In the genomic region with DNA sequence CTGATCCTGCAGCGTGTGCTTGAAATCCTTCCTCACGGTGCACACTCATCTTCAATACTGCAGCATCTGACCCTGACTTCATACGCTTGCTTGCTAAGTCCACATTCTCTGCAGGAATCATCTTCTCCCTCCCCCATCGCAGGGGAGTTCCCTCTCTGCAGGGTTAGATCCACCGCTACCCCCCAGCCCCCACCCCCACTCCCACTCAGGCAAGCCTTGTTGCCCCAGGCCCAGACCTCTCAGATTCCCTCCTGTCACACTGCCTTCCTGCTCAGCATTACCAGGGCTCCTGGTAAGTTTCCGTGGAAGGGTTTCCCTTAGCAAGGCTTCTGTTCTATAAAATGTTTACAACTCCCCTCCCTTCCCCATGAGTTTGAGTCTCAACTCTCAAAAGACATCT, we compare ENCODE assay signal across 19 cellular contexts.
DNase-seq lines count a peak whose midpoint lies in the region; FAIRE-seq and TF ChIP-seq lines count a peak whose summit lies in the region.
"Had no signal": no experiment of that assay in that cellular context is flagged by ENCODE, and none has a peak within 500 bp of the region (broad histone marks: within the 10 kb centered on the region; RNA-seq: fewer than 3 reads in every experiment).

No MANE protein-coding gene starts in this region.

- peaks cover 51% of the 10 kb centered on the region for H3K4me1 ChIP-seq in HUES64 (ENCODE audit: insufficient read depth, low read length)
- peaks cover 10 to 36% (median 19%) of the 10 kb centered on the region in 4 experiments for H3K4me1 ChIP-seq in H1 (replicated peaks in 1 of 4; ENCODE audit: control insufficient read depth in 3 of 4, insufficient read depth in 4 of 4, low read length in 3 of 4)
- peaks cover 27% of the 10 kb centered on the region for H3K4me1 ChIP-seq in mesodermal cell (ENCODE audit: control insufficient read depth, insufficient read depth, low read length, poor library complexity, severe bottlenecking)
- peaks cover 0 to 50% (median 46%) of the 10 kb centered on the region in 4 donors for H3K4me1 ChIP-seq in sigmoid colon

- H3K4me3 ChIP-seq in HUES64 (ENCODE audit: low read length), result no peak overlapping the region
- H3K4me3 ChIP-seq in H1 (ENCODE audit: extremely low read depth in 1 of 4, insufficient read depth in 2 of 4, low read depth in 3 of 4, low read length in 4 of 4), result no peak overlapping the region
- no peak overlapping the region for H3K4me3 ChIP-seq in mesodermal cell (ENCODE audit: extremely low read depth, insufficient read depth, low read length, poor library complexity, severe bottlenecking)
- no peak overlapping the region for H3K4me3 ChIP-seq in sigmoid colon
- H3K4me3 ChIP-seq: HAP-1 had no signal

- no peak for TF ChIP-seq POLR2A in H1 (IDR thresholded peaks at IDR 0.05; ENCODE audit: control extremely low read depth in 1 of 2, low read depth in 2 of 2, low read length in 2 of 2)
- no peak for TF ChIP-seq POLR2A in sigmoid colon (IDR thresholded peaks at IDR 0.05)

- no peak overlapping the region for H3K23ac ChIP-seq in H1 (ENCODE audit: insufficient read length)

- H2AFZ ChIP-seq in H1 (ENCODE audit: low read length), result no peak overlapping the region

- H3K4ac ChIP-seq in H1 (replicated peaks; ENCODE audit: insufficient read length, low read depth, low read length), result no peak overlapping the region

- no peak for FAIRE-seq in H1 (lab: Jason Lieb, UNC)
- FAIRE-seq: GM19239 had no signal

- DNase-seq in H1 (ENCODE audit: low read depth in 1 of 2, low spot score in 2 of 2) (no peak), sigmoid colon (no peak), GM20000 (ENCODE audit: low spot score) (no peak), kidney glomerular epithelial cell (lab: John Stamatoyannopoulos, UW) (no peak), NCI-H1694 treated with DMSO at 0.1 percent for 48 hours (lab: John Stamatoyannopoulos, UW) (no peak), SKM-1 treated with dmso at 0.1 percent for 144 hours (lab: John Stamatoyannopoulos, UW; ENCODE audit: unreplicated experiment) (no peak)
- DNase-seq: ACHN, AML-193, COR-L47, DMS153, NCI-H1417, NCI-H1930, NCI-H446, RPMI8226, SIG-M5 had no signal

- peak overlapping the region; percentile 48; the same call in 1 of the 2 replicates for H2BK5ac ChIP-seq in H1 (ENCODE audit: low read depth, low read length)

- TF ChIP-seq CTCF in H1 (IDR thresholded peaks at IDR 0.05; ENCODE audit: control extremely low read depth in 1 of 3, insufficient read depth in 1 of 3, low read depth in 1 of 3, low read length in 3 of 3) (no peak), sigmoid colon (IDR thresholded peaks at IDR 0.05) (no peak), GM20000 (IDR thresholded peaks at IDR 0.05; ENCODE audit: extremely low read depth, missing control alignments) (no peak)

- H4K5ac ChIP-seq in H1 (ENCODE audit: insufficient read length, low read depth, low read length), result no peak overlapping the region

- POLR2A ChIA-PET in H1 (lab: Charles Lee; ENCODE audit: partially characterized antibody), result no interaction called here

- H2BK15ac ChIP-seq in H1 (ENCODE audit: low read length), result 0 out of 2 replicates have a peak overlapping the region, but pooled peaks have one; percentile 53

- peaks cover 0 to 14% of the 10 kb centered on the region in 2 experiments; a peak in 2 of 4 replicates for H3K79me2 ChIP-seq in H1 (ENCODE audit: control insufficient read depth in 1 of 2, insufficient read depth in 2 of 2, low read length in 2 of 2)

- 0 out of 2 replicates have a peak overlapping the region, but pooled peaks have one; percentile 9 for H2BK12ac ChIP-seq in H1 (ENCODE audit: low read depth, low read length)

- peaks cover 2% of the 10 kb centered on the region; the same call in 1 of the 2 replicates for H3K79me1 ChIP-seq in H1 (ENCODE audit: low read depth, low read length)

- CTCF ChIA-PET in H1 (lab: Charles Lee; ENCODE audit: partially characterized antibody), result no interaction called here

- H2BK20ac ChIP-seq in H1 (ENCODE audit: low read length), result no peak overlapping the region

- no peak overlapping the region for H3K14ac ChIP-seq in H1 (ENCODE audit: insufficient read length)

- no peak overlapping the region for H4K91ac ChIP-seq in H1 (replicated peaks; ENCODE audit: insufficient read length, low read length)

- H4K8ac ChIP-seq in H1 (ENCODE audit: extremely low read depth, insufficient read depth, low read length), result no peak overlapping the region

- H3K36me3 ChIP-seq in HUES64 (ENCODE audit: insufficient read depth, low read length) (peaks cover 4% of the 10 kb centered on the region), H1 (ENCODE audit: control insufficient read depth in 2 of 4, insufficient read depth in 4 of 4, low read length in 3 of 4) (no peaks in the 10 kb centered on the region; a peak in 1 of 8 replicates), mesodermal cell (ENCODE audit: control insufficient read depth, insufficient read depth, low read length) (peaks cover 27% of the 10 kb centered on the region), sigmoid colon (no peaks in the 10 kb centered on the region)
- H3K36me3 ChIP-seq: HAP-1 had no signal

- peaks cover 4 to 7% of the 10 kb centered on the region in 2 experiments for H4K20me1 ChIP-seq in H1 (replicated peaks in 1 of 2; ENCODE audit: control insufficient read depth in 1 of 2, insufficient read depth in 2 of 2, low read length in 2 of 2)

- 61% methylated on average over 6 of the region's 6 CpGs for WGBS in HUES64
- 71% methylated on average over 6 of the region's 6 CpGs; no CpG with 5 or more reads in 1 of the 2 experiments for WGBS in H1 (ENCODE audit: extremely low coverage in 1 of 2, insufficient coverage in 1 of 2, insufficient read length in 1 of 2, insufficient replicate concordance in 2 of 2, low coverage in 1 of 2, low lambda C conversion rate in 2 of 2, missing lambda C conversion rate in 1 of 2), 2 experiments
- 63 to 75% methylated on average over 4 to 6 of the region's 6 CpGs for WGBS in mesodermal cell (ENCODE audit: insufficient coverage in 2 of 2), 2 experiments
- WGBS in sigmoid colon, 2 donors, result 77 to 94% methylated on average over 6 of the region's 6 CpGs

- no peaks in the 10 kb centered on the region for H3K27me3 ChIP-seq in HUES64 (ENCODE audit: insufficient read depth, low read length)
- no peaks in the 10 kb centered on the region for H3K27me3 ChIP-seq in H1 (replicated peaks in 1 of 4; ENCODE audit: control insufficient read depth in 3 of 4, extremely low read depth in 1 of 4, insufficient read depth in 3 of 4, low read length in 3 of 4)
- no peaks in the 10 kb centered on the region for H3K27me3 ChIP-seq in sigmoid colon

- peak overlapping the region; percentile 20; the same call in 1 of the 2 replicates for H3K27ac ChIP-seq in HUES64 (ENCODE audit: low read depth, low read length)
- no peak overlapping the region for H3K27ac ChIP-seq in H1 (ENCODE audit: low read depth, low read length)
- H3K27ac ChIP-seq in mesodermal cell (ENCODE audit: low read depth, low read length, severe bottlenecking), result peak overlapping the region; percentile 47
- peak overlapping the region in 3 of 4 donors; percentile 27 to 55 (median 55) for H3K27ac ChIP-seq in sigmoid colon

- intact Hi-C loops in sigmoid colon (cut with DNase I), result loop anchor here (5.0 kb wide), 1 partner anchor 43 kb away; no protein-coding TSS in a partner anchor

- H3K4me2 ChIP-seq in H1 (ENCODE audit: insufficient read depth in 1 of 2, low read depth in 2 of 2, low read length in 2 of 2), result peak overlapping the region in 1 of 2 experiments; percentile 3; a peak in 2 of 4 replicates

- TF ChIP-seq RAD21 in H1 (IDR thresholded peaks at IDR 0.05 in 1 of 2, conservative IDR thresholded peaks at IDR 0.05 in 1 of 2; ENCODE audit: low read depth in 2 of 2, low read length in 2 of 2), result no peak

- no peak overlapping the region for H2BK120ac ChIP-seq in H1 (replicated peaks; ENCODE audit: low read depth, low read length)

- no peak overlapping the region for H3K56ac ChIP-seq in H1 (replicated peaks; ENCODE audit: insufficient read length, low read depth, low read length)

- no peak overlapping the region for H3K18ac ChIP-seq in H1 (ENCODE audit: extremely low read depth, low read length)

- H3K9me3 ChIP-seq in HUES64 (ENCODE audit: insufficient read depth, low read depth, low read length), result no peaks in the 10 kb centered on the region
- no peaks in the 10 kb centered on the region; a peak in 1 of 4 replicates for H3K9me3 ChIP-seq in H1 (ENCODE audit: insufficient read depth in 2 of 2, low read depth in 1 of 2, low read length in 1 of 2)
- H3K9me3 ChIP-seq in mesodermal cell (ENCODE audit: control insufficient read depth, low read length), result peaks cover 8% of the 10 kb centered on the region
- no peaks in the 10 kb centered on the region for H3K9me3 ChIP-seq in sigmoid colon
- H3K9me3 ChIP-seq: HAP-1 had no signal

- H3K9ac ChIP-seq in HUES64 (ENCODE audit: low read depth, low read length) (no peak overlapping the region), H1 (replicated peaks in 1 of 4; ENCODE audit: extremely low read depth in 1 of 4, low read depth in 3 of 4, low read length in 3 of 4) (no peak overlapping the region; a peak in 1 of 7 replicates)

- no peak for TF ChIP-seq EP300 in H1 (IDR thresholded peaks at IDR 0.05; ENCODE audit: borderline replicate concordance in 1 of 2, low read depth in 2 of 2, low read length in 2 of 2)
- no peak for TF ChIP-seq EP300 in sigmoid colon (IDR thresholded peaks at IDR 0.05)

- H3K23me2 ChIP-seq in H1 (ENCODE audit: low read depth, low read length), result no peaks in the 10 kb centered on the region

- no peak overlapping the region; the same call in 1 of the 2 replicates for H2AK5ac ChIP-seq in H1 (ENCODE audit: low read depth, low read length)

TF ChIP-seq in H1, 55 proteins besides CTCF, POLR2A, EP300 and RAD21:
- TF ChIP-seq CTBP2 (IDR thresholded peaks at IDR 0.05; ENCODE audit: borderline replicate concordance, insufficient read depth, insufficient read length, low read length) (no peak), CBX5 (IDR thresholded peaks at IDR 0.05; ENCODE audit: low read depth, low read length) (no peak), TAF7 (optimal IDR thresholded peaks at IDR 0.05; ENCODE audit: borderline replicate concordance, low read depth, low read length) (no peak), EGR1 (IDR thresholded peaks at IDR 0.05; ENCODE audit: borderline replicate concordance, low read depth, low read length) (no peak), SIRT6 (IDR thresholded peaks at IDR 0.05; ENCODE audit: low read length) (no peak)
